Comparison of ENCODE assay signal across 9 cellular contexts in the genomic region with DNA sequence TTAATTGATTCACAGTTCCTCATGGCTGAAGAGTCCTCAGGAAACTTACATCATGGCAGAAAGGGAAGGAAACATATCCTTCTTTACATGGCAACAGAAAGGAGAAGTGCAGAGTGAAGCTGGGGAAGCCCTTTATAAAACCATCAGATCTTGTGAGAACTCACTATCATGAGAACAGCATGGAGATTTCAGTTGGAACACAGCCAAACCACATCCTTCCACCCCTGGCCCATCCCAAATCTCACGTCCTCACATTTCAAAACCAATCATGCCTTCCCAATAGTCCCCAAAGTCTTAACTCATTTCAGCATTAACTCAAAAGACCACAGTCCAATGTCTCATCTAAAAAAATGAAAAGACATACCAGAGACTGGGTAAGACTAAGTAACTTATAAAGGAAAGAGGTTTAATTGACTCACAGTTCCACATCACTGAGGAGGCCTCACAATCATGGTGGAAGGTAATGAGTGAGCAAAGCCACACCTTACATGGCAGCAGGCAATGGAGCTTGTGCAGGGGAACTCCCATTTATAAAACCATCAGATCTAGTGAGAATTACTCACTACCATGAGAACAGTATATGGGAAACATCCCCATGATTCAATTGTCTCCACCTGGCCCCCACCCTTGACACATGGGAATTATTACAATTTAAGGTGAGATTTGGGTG.
DNase-seq lines count a peak whose midpoint lies in the region; ATAC-seq lines count a peak whose summit lies in the region.
"Had no signal": no experiment of that assay in that cellular context is flagged by ENCODE, and none has a peak within 500 bp of the region (broad histone marks: within the 10 kb centered on the region; RNA-seq: fewer than 3 reads in every experiment).

No MANE protein-coding gene starts in this region.

- intact Hi-C loops in activated CD4-positive, alpha-beta T cell treated with anti-CD3 and anti-CD28 coated beads, Interleukin-2, amount 10 ng/mL, durations not matched to agents 24 days and 14 days (cut with micrococcal nuclease): loop anchor here (1.0 to 10.0 kb wide), 9 partner anchors 8 to 233 kb away; partner anchors contain the start of genes ATP5PF and GABPA

- ATAC-seq in GM19023 (IDR thresholded peaks at IDR 0.05; ENCODE audit: unreplicated experiment) (peak; percentile 71), HG03025 (IDR thresholded peaks at IDR 0.05; ENCODE audit: low FRiP score, unreplicated experiment) (peak; percentile 42), GM21515 (IDR thresholded peaks at IDR 0.05; ENCODE audit: unreplicated experiment) (no peak)
- ATAC-seq: naive thymus-derived CD8-positive, alpha-beta T cell had no signal

- peak overlapping the region; percentile 52 for H3K4me3 Mint-ChIP-seq in activated CD4-positive, alpha-beta T cell treated with anti-CD3 and anti-CD28 coated beads, Interleukin-2, amount 10 ng/mL, durations not matched to agents 24 days and 14 days
- H3K4me3 Mint-ChIP-seq: naive thymus-derived CD8-positive, alpha-beta T cell had no signal

- no peak overlapping the region for H3K4me3 ChIP-seq in H7 (ENCODE audit: insufficient read depth, low read depth, low read length)

- no peaks in the 10 kb centered on the region for H3K27me3 ChIP-seq in H7 (ENCODE audit: control insufficient read depth, insufficient read depth, low read length)

- H3K27me3 Mint-ChIP-seq in activated CD4-positive, alpha-beta T cell treated with anti-CD3 and anti-CD28 coated beads, Interleukin-2, amount 10 ng/mL, durations not matched to agents 24 days and 14 days: no peaks in the 10 kb centered on the region
- H3K27me3 Mint-ChIP-seq: naive thymus-derived CD8-positive, alpha-beta T cell had no signal

- H3K9me3 Mint-ChIP-seq in activated CD4-positive, alpha-beta T cell treated with anti-CD3 and anti-CD28 coated beads, Interleukin-2, amount 10 ng/mL, durations not matched to agents 24 days and 14 days: peaks cover 21% of the 10 kb centered on the region

- H3K4me1 Mint-ChIP-seq in activated CD4-positive, alpha-beta T cell treated with anti-CD3 and anti-CD28 coated beads, Interleukin-2, amount 10 ng/mL, durations not matched to agents 24 days and 14 days: peaks cover 39% of the 10 kb centered on the region

- peaks cover 39% of the 10 kb centered on the region for H3K36me3 Mint-ChIP-seq in activated CD4-positive, alpha-beta T cell treated with anti-CD3 and anti-CD28 coated beads, Interleukin-2, amount 10 ng/mL, durations not matched to agents 24 days and 14 days (ENCODE audit: low read depth)

- H3K36me3 ChIP-seq in H7 (replicated peaks; ENCODE audit: control insufficient read depth, insufficient read depth, low read length): no peaks in the 10 kb centered on the region

- H3K27ac Mint-ChIP-seq in activated CD4-positive, alpha-beta T cell treated with anti-CD3 and anti-CD28 coated beads, Interleukin-2, amount 10 ng/mL, durations not matched to agents 24 days and 14 days: peak overlapping the region; percentile 96

- DNase-seq in activated CD4-positive, alpha-beta T cell treated with anti-CD3 and anti-CD28 coated beads, Interleukin-2, amount 10 ng/mL, durations not matched to agents 24 days and 14 days: peak; percentile 67
- peak; percentile 55 for DNase-seq in stimulated activated CD4-positive, alpha-beta T cell treated with anti-CD3 and anti-CD28 coated beads, Interleukin-2, amount 100 ng/mL, for 4 hours (ENCODE audit: low read depth)
- DNase-seq in RKO (ENCODE audit: low spot score) (no peak), dermis blood vessel endothelial cell (no peak), H7 (no peak)
- DNase-seq: naive thymus-derived CD8-positive, alpha-beta T cell had no signal

Comparison
In these comparisons a context has a peak if more than half of its experiments do, and no peak if none do; other contexts are left out.
1. DNase-seq: peak in activated CD4-positive, alpha-beta T cell treated with anti-CD3 and anti-CD28 coated beads, Interleukin-2, amount 10 ng/mL, durations not matched to agents 24 days and 14 days (single experiment) and stimulated activated CD4-positive, alpha-beta T cell treated with anti-CD3 and anti-CD28 coated beads, Interleukin-2, amount 100 ng/mL, for 4 hours (single experiment); none in RKO (single experiment), dermis blood vessel endothelial cell (single experiment) and H7 (single experiment).